Comparison of ENCODE assay signal across 34 cellular contexts in the genomic region with DNA sequence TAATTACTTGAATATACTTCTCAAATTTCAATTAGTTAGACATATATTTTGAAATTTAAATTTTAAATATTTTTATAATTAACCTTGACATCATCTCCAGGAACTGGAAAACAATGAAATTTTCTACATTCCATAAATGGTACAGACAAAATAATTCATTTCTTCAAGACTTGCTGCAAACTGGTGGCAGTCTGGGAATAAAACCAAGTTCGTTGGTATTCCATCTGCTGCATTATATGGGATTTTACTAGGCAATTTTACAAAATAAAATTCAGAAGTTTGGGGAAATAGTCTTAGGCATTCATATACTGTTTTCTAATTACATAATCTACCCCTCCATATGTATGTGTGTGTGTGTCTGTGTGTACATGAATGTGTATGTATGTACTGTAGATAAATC.
"Had no signal": no experiment of that assay in that cellular context is flagged by ENCODE, and none has a peak within 500 bp of the region (broad histone marks: within the 10 kb centered on the region; RNA-seq: fewer than 3 reads in every experiment).

No MANE protein-coding gene starts in this region.

- H3K36me3 Mint-ChIP-seq: activated CD4-positive, alpha-beta memory T cell treated with anti-CD3 and anti-CD28 coated beads for 36 hours; activated naive CD4-positive, alpha-beta T cell treated with anti-CD3 and anti-CD28 coated beads, Interleukin-2, amount 50 U/mL, for 72 hours; activated naive CD8-positive, alpha-beta T cell treated with anti-CD3 and anti-CD28 coated beads for 36 hours; brain had no signal

- H3K27ac Mint-ChIP-seq: activated B cell treated with CpG ODN at 0.5 μM for 24 hours; activated CD4-positive, alpha-beta memory T cell treated with anti-CD3 and anti-CD28 coated beads for 36 hours; activated CD4-positive, alpha-beta T cell treated with anti-CD3 and anti-CD28 coated beads, Interleukin-2, amount 10 ng/mL, durations not matched to agents 24 days and 14 days; activated CD8-positive, alpha-beta T cell treated with anti-CD3 and anti-CD28 coated beads for 36 hours; activated naive CD4-positive, alpha-beta T cell treated with anti-CD3 and anti-CD28 coated beads for 36 hours; activated naive CD4-positive, alpha-beta T cell treated with anti-CD3 and anti-CD28 coated beads, Interleukin-2, amount 50 U/mL, for 72 hours; activated naive CD8-positive, alpha-beta T cell treated with anti-CD3 and anti-CD28 coated beads for 36 hours; activated T-cell treated with anti-CD3 and anti-CD28 coated beads, Interleukin-2, amount 50 U/mL, for 72 hours; activated T-helper 1 cell treated with anti-CD3 and anti-CD28 coated beads, Interleukin-12 subunit alpha, Interleukin-12 subunit beta, Interleukin-2, Interleukin-4 antibody, amounts not matched to agents 30 ng/mL and 10 ng/mL and 1 ng/mL, durations not matched to agents 14 hours and 24 hours and 36 hours; activated T-helper 17 cell treated with anti-CD3 and anti-CD28 coated beads, Interleukin-2, amount 50 U/mL, for 72 hours; T-helper 1 cell treated with Interleukin-12 subunit alpha and Interleukin-12 subunit beta and Interleukin-4 antibody, amounts not matched to agents 30 μg/mL and 1 μg/mL, for 36 hours; T-helper 2 cell treated with Interferon-gamma antibody and Interleukin-4, amounts not matched to agents 5 μg/mL and 100 μg/mL, for 36 hours had no signal

- FAIRE-seq: bronchial epithelial cell, TTC549 had no signal

- H3K9me3 Mint-ChIP-seq: activated B cell treated with CpG ODN at 0.5 μM for 24 hours; activated CD4-positive, alpha-beta memory T cell treated with anti-CD3 and anti-CD28 coated beads for 36 hours; activated CD4-positive, alpha-beta T cell treated with anti-CD3 and anti-CD28 coated beads, Interleukin-2, amount 10 ng/mL, durations not matched to agents 24 days and 14 days; activated naive CD4-positive, alpha-beta T cell treated with anti-CD3 and anti-CD28 coated beads for 36 hours; activated naive CD4-positive, alpha-beta T cell treated with anti-CD3 and anti-CD28 coated beads, Interleukin-2, amount 50 U/mL, for 72 hours; activated naive CD8-positive, alpha-beta T cell treated with anti-CD3 and anti-CD28 coated beads for 36 hours; activated T-helper 1 cell treated with anti-CD3 and anti-CD28 coated beads, Interleukin-12 subunit alpha, Interleukin-12 subunit beta, Interleukin-2, Interleukin-4 antibody, amounts not matched to agents 30 ng/mL and 10 ng/mL and 1 ng/mL, durations not matched to agents 14 hours and 24 hours and 36 hours; central memory CD8-positive, alpha-beta T cell; T-helper 1 cell treated with Interleukin-12 subunit alpha and Interleukin-12 subunit beta and Interleukin-4 antibody, amounts not matched to agents 30 μg/mL and 1 μg/mL, for 36 hours had no signal

- DNase-seq: activated B cell treated with CpG ODN at 0.5 μM for 24 hours; activated CD4-positive, alpha-beta memory T cell treated with anti-CD3 and anti-CD28 coated beads for 36 hours; activated CD4-positive, alpha-beta T cell treated with anti-CD3 and anti-CD28 coated beads for 4 hours; activated CD4-positive, alpha-beta T cell treated with anti-CD3 and anti-CD28 coated beads, Interleukin-2, amount 10 ng/mL, durations not matched to agents 24 days and 14 days; activated CD4-positive, alpha-beta T cell treated with anti-CD3 and anti-CD28 coated beads, Interleukin-2, amount 50 U/mL, for 1 hour; activated CD4-positive, alpha-beta T cell treated with anti-CD3 and anti-CD28 coated beads, Interleukin-2, amount 50 U/mL, for 4 hours; activated CD4-positive, CD25-positive, alpha-beta regulatory T cell treated with anti-CD3 and anti-CD28 coated beads, Interleukin-2, amount 50 U/mL, for 72 hours; activated CD8-positive, alpha-beta memory T cell treated with anti-CD3 and anti-CD28 coated beads, Interleukin-2, amount 50 U/mL, for 4 hours; activated CD8-positive, alpha-beta T cell treated with anti-CD3 and anti-CD28 coated beads for 36 hours; activated effector memory CD4-positive, alpha-beta T cell treated with anti-CD3 and anti-CD28 coated beads, Interleukin-2, amount 50 U/mL, for 16 hours; activated gamma-delta T cell treated with Interleukin-2 at 50 U/mL for 16 hours; activated naive CD4-positive, alpha-beta T cell; activated naive CD4-positive, alpha-beta T cell treated with anti-CD3 and anti-CD28 coated beads for 36 hours; activated naive CD4-positive, alpha-beta T cell treated with anti-CD3 and anti-CD28 coated beads, Interleukin-2, amount 50 U/mL, for 16 hours; activated naive CD8-positive, alpha-beta T cell treated with anti-CD3 and anti-CD28 coated beads for 36 hours; activated T-cell treated with anti-CD3 and anti-CD28 coated beads for 4 hours; activated T-cell treated with anti-CD3 and anti-CD28 coated beads, Interleukin-2, amount 50 U/mL, for 1 hour; activated T-cell treated with anti-CD3 and anti-CD28 coated beads, Interleukin-2, amount 50 U/mL, for 4 hours; activated T-cell treated with anti-CD3 and anti-CD28 coated beads, Interleukin-2, amount 50 U/mL, for 72 hours; adrenal gland; amniotic stem cell; anterior cingulate cortex; T-helper 1 cell; T-helper 2 cell; T-helper 9 cell had no signal

- ATAC-seq: activated CD8-positive, alpha-beta T cell treated with anti-CD3 and anti-CD28 coated beads for 36 hours; activated naive CD4-positive, alpha-beta T cell treated with anti-CD3 and anti-CD28 coated beads, Interleukin-2, amount 50 U/mL, for 72 hours; activated T-cell treated with anti-CD3 and anti-CD28 coated beads, Interleukin-2, amount 50 U/mL, for 4 hours; activated T-cell treated with anti-CD3 and anti-CD28 coated beads, Interleukin-2, amount 50 U/mL, for 72 hours; activated T-helper 17 cell treated with anti-CD3 and anti-CD28 coated beads, Interleukin-2, amount 50 U/mL, for 72 hours had no signal

- H3K4me3 Mint-ChIP-seq: activated B cell treated with CpG ODN at 0.5 μM for 24 hours; activated CD4-positive, alpha-beta memory T cell treated with anti-CD3 and anti-CD28 coated beads for 36 hours; activated CD4-positive, alpha-beta T cell treated with anti-CD3 and anti-CD28 coated beads, Interleukin-2, amount 10 ng/mL, durations not matched to agents 24 days and 14 days; activated CD8-positive, alpha-beta T cell treated with anti-CD3 and anti-CD28 coated beads for 36 hours; activated naive CD4-positive, alpha-beta T cell treated with anti-CD3 and anti-CD28 coated beads for 36 hours; activated naive CD8-positive, alpha-beta T cell treated with anti-CD3 and anti-CD28 coated beads for 36 hours; activated T-cell treated with anti-CD3 and anti-CD28 coated beads, Interleukin-2, amount 50 U/mL, for 4 hours; activated T-cell treated with anti-CD3 and anti-CD28 coated beads, Interleukin-2, amount 50 U/mL, for 72 hours; activated T-helper 1 cell treated with anti-CD3 and anti-CD28 coated beads, Interleukin-12 subunit alpha, Interleukin-12 subunit beta, Interleukin-2, Interleukin-4 antibody, amounts not matched to agents 30 ng/mL and 10 ng/mL and 1 ng/mL, durations not matched to agents 14 hours and 24 hours and 36 hours; activated T-helper 17 cell treated with anti-CD3 and anti-CD28 coated beads, Interleukin-2, amount 50 U/mL, for 72 hours; brain; central memory CD8-positive, alpha-beta T cell; T-helper 1 cell treated with Interleukin-12 subunit alpha and Interleukin-12 subunit beta and Interleukin-4 antibody, amounts not matched to agents 30 μg/mL and 1 μg/mL, for 36 hours; T-helper 2 cell treated with Interferon-gamma antibody and Interleukin-4, amounts not matched to agents 5 μg/mL and 100 μg/mL, for 36 hours had no signal

- H3K27me3 Mint-ChIP-seq: activated B cell treated with CpG ODN at 0.5 μM for 24 hours; activated CD4-positive, alpha-beta memory T cell treated with anti-CD3 and anti-CD28 coated beads for 36 hours; activated CD4-positive, alpha-beta T cell treated with anti-CD3 and anti-CD28 coated beads, Interleukin-2, amount 10 ng/mL, durations not matched to agents 24 days and 14 days; activated CD8-positive, alpha-beta T cell treated with anti-CD3 and anti-CD28 coated beads for 36 hours; activated naive CD8-positive, alpha-beta T cell treated with anti-CD3 and anti-CD28 coated beads for 36 hours; activated T-helper 17 cell treated with anti-CD3 and anti-CD28 coated beads, Interleukin-2, amount 50 U/mL, for 72 hours; brain; central memory CD8-positive, alpha-beta T cell had no signal

- H3K4me1 Mint-ChIP-seq: activated B cell treated with CpG ODN at 0.5 μM for 24 hours; activated CD4-positive, alpha-beta T cell treated with anti-CD3 and anti-CD28 coated beads, Interleukin-2, amount 10 ng/mL, durations not matched to agents 24 days and 14 days; activated naive CD8-positive, alpha-beta T cell treated with anti-CD3 and anti-CD28 coated beads for 36 hours; activated T-helper 17 cell treated with anti-CD3 and anti-CD28 coated beads, Interleukin-2, amount 50 U/mL, for 72 hours; brain; central memory CD8-positive, alpha-beta T cell had no signal
